Comparison of ENCODE assay signal across 8 cellular contexts in genomic region chr4:98929341-98930267, GRCh38. TPM values are rescaled to one million over a fixed set of nuclear protein-coding genes. Genes with fewer than 3 reads are reported as not detected.
A peak's percentile ranks its signal among the peaks of the same experiment; 100 is the strongest.
DNase-seq lines count a peak whose midpoint lies in the region; ATAC-seq and TF ChIP-seq lines count a peak whose summit lies in the region.

No MANE protein-coding gene starts in this region.

- TF ChIP-seq CTCF in GM13977 (IDR thresholded peaks at IDR 0.05; ENCODE audit: extremely low read depth, insufficient read depth, missing control alignments) = no peak
- TF ChIP-seq CTCF in NB4 (IDR thresholded peaks at IDR 0.05; ENCODE audit: low read depth, low read length) = no peak

- DNase-seq in GM13977 (ENCODE audit: low spot score) (peak; percentile 76), NB4 (ENCODE audit: low read depth) (peak; percentile 81), dermis microvascular lymphatic vessel endothelial cell (ENCODE audit: low read depth in 2 of 2) (peak; percentile 30 to 93), lung microvascular endothelial cell (ENCODE audit: low read depth in 2 of 2) (peak; percentile 63 to 97), NCI-H2171 treated with DMSO at 0.1 percent for 48 hours (lab: John Stamatoyannopoulos, UW) (no peak)
- DNase-seq in activated CD4-positive, alpha-beta T cell treated with anti-CD3 and anti-CD28 coated beads, Interleukin-2, amount 50 U/mL, for 4 hours = peak; percentile 30 to 31
- peak; percentile 36 for DNase-seq in stimulated activated CD8-positive, alpha-beta memory T cell treated with anti-CD3 and anti-CD28 coated beads, Interleukin-12 subunit alpha, Interleukin-12 subunit beta, amount 100 ng/mL, for 4 hours (ENCODE audit: low read depth)

- in situ Hi-C loops in GM13977 (cut with MboI; ENCODE audit: low pct_unique_long_range_greater_than_20kb, low sequenced_read_pairs, unreplicated experiment) = no loop called here

- peak; percentile 49 for ATAC-seq in HG02571 (IDR thresholded peaks at IDR 0.05; ENCODE audit: unreplicated experiment)

- peak overlapping the region; percentile 86 for H3K4me3 ChIP-seq in NB4 (ENCODE audit: low read depth, low read length)

- peak; percentile 43 for TF ChIP-seq POLR2A in NB4 (IDR thresholded peaks at IDR 0.05; ENCODE audit: extremely low read depth, insufficient read length)

RNA-seq across cellular contexts. Expression of gene EIF4E, which starts 0.7 kb away (rescaled TPM):
- total RNA-seq in dermis microvascular lymphatic vessel endothelial cell (136 and 164 TPM in 2 replicates), lung microvascular endothelial cell (109 and 123 TPM in 2 replicates)
